ENCODE assay signal across 9 cellular contexts in the genomic region with DNA sequence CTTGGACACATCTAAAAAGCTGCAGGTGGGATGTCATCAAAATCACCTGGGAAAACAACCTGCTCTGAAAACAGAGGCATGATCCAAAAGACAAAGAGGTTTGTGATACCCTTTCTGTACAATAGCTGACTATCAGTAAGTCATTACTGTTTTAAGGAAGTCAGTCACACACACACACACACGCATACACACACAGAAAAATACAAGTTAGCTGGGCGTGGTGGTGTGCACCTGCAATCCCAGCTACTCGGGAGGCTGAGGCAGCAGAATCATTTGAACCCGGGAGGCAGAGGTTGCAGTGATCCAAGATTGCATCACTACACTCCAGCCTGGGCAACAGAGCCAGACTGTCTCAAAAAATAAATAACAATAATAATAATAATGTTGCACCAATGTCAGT. TPM values are rescaled to one million over a fixed set of nuclear protein-coding genes. Genes with fewer than 3 reads are reported as not detected.
"Had no signal": no experiment of that assay in that cellular context is flagged by ENCODE, and none has a peak within 500 bp of the region (broad histone marks: within the 10 kb centered on the region; RNA-seq: fewer than 3 reads in every experiment).

No MANE protein-coding gene starts in this region.

- H2AFZ ChIP-seq: GM23248 had no signal

- H3K4me2 ChIP-seq: KMS-11 had no signal

- DNase-seq: GOT3, H9 had no signal

- H3K9ac ChIP-seq: GM23248, KMS-11 had no signal

- H3K9me3 Mint-ChIP-seq: H9, HFFc6 had no signal

- FAIRE-seq: HTR-8/SVneo had no signal

- H3K4me3 Mint-ChIP-seq: H9, HFFc6 had no signal

- H3K27ac ChIP-seq: GM23248, KMS-11 had no signal

- H3K27ac Mint-ChIP-seq: H9 had no signal

- H3K4me3 ChIP-seq: GM23248 had no signal

RNA-seq across cellular contexts. Expression of a gene that starts 30.3 kb away (rescaled TPM):
- total RNA-seq: GM23248, H4, HFFc6, HT-29, IMR-90 had no signal
